ENCODE assay signal across 1 cellular context in genomic region chr6:136181858-136182257, GRCh38.
TF ChIP-seq lines count a peak whose summit lies in the region.

No MANE protein-coding gene starts in this region.

TF ChIP-seq in HepG2, 621 proteins besides CTCF, POLR2A, EP300 and RAD21 (continued from another document):
- TF ChIP-seq ZNF710 (CRISPR knock-in tag; IDR thresholded peaks at IDR 0.05; ENCODE audit: borderline replicate concordance) (no peak), BCL6 (CRISPR knock-in tag; IDR thresholded peaks at IDR 0.05) (no peak), ZNF24 (IDR thresholded peaks at IDR 0.05) (no peak), YEATS2 (CRISPR knock-in tag; IDR thresholded peaks at IDR 0.05; ENCODE audit: borderline replicate concordance) (no peak)
